1 cellular context compared by ENCODE assay signal in genomic region chr7:5339949-5340348, GRCh38.
TF ChIP-seq lines count a peak whose summit lies in the region.

No MANE protein-coding gene starts in this region.

TF ChIP-seq in GM12878, 131 proteins besides CTCF, POLR2A, EP300 and RAD21:
- TF ChIP-seq, protein P1, sequence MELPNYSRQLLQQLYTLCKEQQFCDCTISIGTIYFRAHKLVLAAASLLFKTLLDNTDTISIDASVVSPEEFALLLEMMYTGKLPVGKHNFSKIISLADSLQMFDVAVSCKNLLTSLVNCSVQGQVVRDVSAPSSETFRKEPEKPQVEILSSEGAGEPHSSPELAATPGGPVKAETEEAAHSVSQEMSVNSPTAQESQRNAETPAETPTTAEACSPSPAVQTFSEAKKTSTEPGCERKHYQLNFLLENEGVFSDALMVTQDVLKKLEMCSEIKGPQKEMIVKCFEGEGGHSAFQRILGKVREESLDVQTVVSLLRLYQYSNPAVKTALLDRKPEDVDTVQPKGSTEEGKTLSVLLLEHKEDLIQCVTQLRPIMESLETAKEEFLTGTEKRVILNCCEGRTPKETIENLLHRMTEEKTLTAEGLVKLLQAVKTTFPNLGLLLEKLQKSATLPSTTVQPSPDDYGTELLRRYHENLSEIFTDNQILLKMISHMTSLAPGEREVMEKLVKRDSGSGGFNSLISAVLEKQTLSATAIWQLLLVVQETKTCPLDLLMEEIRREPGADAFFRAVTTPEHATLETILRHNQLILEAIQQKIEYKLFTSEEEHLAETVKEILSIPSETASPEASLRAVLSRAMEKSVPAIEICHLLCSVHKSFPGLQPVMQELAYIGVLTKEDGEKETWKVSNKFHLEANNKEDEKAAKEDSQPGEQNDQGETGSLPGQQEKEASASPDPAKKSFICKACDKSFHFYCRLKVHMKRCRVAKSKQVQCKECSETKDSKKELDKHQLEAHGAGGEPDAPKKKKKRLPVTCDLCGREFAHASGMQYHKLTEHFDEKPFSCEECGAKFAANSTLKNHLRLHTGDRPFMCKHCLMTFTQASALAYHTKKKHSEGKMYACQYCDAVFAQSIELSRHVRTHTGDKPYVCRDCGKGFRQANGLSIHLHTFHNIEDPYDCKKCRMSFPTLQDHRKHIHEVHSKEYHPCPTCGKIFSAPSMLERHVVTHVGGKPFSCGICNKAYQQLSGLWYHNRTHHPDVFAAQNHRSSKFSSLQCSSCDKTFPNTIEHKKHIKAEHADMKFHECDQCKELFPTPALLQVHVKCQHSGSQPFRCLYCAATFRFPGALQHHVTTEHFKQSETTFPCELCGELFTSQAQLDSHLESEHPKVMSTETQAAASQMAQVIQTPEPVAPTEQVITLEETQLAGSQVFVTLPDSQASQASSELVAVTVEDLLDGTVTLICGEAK (IDR thresholded peaks at IDR 0.05; ENCODE audit: borderline replicate concordance), result no peak
- TF ChIP-seq MEF2B (IDR thresholded peaks at IDR 0.05; ENCODE audit: partially characterized antibody, poor library complexity, severe bottlenecking), result no peak
- no peak for TF ChIP-seq SRF (IDR thresholded peaks at IDR 0.05; ENCODE audit: low read depth in 2 of 2, low read length in 2 of 2)
- TF ChIP-seq ATF7 (IDR thresholded peaks at IDR 0.05; ENCODE audit: low read depth), result no peak
- TF ChIP-seq, protein P2, sequence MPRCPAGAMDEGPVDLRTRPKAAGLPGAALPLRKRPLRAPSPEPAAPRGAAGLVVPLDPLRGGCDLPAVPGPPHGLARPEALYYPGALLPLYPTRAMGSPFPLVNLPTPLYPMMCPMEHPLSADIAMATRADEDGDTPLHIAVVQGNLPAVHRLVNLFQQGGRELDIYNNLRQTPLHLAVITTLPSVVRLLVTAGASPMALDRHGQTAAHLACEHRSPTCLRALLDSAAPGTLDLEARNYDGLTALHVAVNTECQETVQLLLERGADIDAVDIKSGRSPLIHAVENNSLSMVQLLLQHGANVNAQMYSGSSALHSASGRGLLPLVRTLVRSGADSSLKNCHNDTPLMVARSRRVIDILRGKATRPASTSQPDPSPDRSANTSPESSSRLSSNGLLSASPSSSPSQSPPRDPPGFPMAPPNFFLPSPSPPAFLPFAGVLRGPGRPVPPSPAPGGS (IDR thresholded peaks at IDR 0.05; ENCODE audit: borderline replicate concordance, insufficient read depth, low read depth, low read length, poor library complexity, severe bottlenecking), result no peak
